Comparison of ENCODE assay signal across 17 cellular contexts in the genomic region with DNA sequence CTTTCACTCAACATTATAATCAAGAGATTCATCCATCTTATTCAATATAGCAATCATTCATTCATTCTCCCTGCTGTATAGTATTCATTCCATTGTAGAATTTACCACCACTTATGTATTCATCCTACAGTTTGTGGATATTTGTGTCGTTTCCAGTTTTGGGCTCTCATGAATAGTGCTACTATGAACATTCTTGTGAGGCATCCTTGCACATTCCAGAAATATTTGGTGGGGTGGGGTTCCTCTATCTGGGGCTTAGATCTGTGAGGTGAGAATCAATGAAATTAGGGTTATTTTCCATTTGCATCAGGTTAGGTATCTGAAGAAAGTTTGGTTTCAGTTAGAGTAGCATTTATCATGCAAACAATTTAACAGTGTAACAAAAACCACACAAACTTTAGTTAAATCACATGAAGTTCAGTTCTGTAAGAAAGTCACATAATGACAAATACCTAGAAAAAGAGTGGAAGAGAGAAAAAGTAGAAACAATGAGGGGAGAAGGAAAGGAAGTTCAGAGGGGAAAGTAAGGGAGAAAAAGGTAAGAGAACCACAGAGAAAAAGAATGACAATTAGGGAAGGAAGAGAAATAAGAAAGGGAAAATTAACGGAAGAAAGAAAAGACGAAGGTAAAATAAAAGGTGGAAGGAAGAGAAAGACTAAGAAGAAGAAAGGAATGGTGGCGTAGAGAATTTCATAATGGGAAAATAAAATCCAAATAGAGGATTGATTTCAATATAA. TPM values are rescaled to one million over a fixed set of nuclear protein-coding genes. Genes with fewer than 3 reads are reported as not detected.
DNase-seq lines count a peak whose midpoint lies in the region; ATAC-seq, FAIRE-seq and TF ChIP-seq lines count a peak whose summit lies in the region.
"Had no signal": no experiment of that assay in that cellular context is flagged by ENCODE, and none has a peak within 500 bp of the region (broad histone marks: within the 10 kb centered on the region; RNA-seq: fewer than 3 reads in every experiment).

No MANE protein-coding gene starts in this region.

- no peaks in the 10 kb centered on the region for H3K9me2 ChIP-seq in HCT116 (ENCODE audit: insufficient read depth)
- no peaks in the 10 kb centered on the region for H3K9me2 ChIP-seq in PC-3 (replicated peaks; ENCODE audit: low read length)

- ATAC-seq in HCT116 (peak; percentile 42; the same call in 1 of the 2 replicates), PC-3 (peak; percentile 31; the same call in 1 of the 2 replicates), HG03439 (IDR thresholded peaks at IDR 0.05; ENCODE audit: unreplicated experiment) (no peak), HG02759 (IDR thresholded peaks at IDR 0.05; ENCODE audit: unreplicated experiment) (no peak)
- ATAC-seq: A549 had no signal

- H3K36me3 ChIP-seq in HCT116 (ENCODE audit: control insufficient read depth in 1 of 2, insufficient read depth in 2 of 2, low read length in 2 of 2) (no peaks in the 10 kb centered on the region), PC-3 (ENCODE audit: low read depth, low read length) (no peaks in the 10 kb centered on the region), keratinocyte (ENCODE audit: control insufficient read depth in 2 of 2, extremely low read depth in 1 of 2, insufficient read depth in 2 of 2, low read length in 2 of 2) (no peaks in the 10 kb centered on the region)
- H3K36me3 ChIP-seq in effector memory CD4-positive, alpha-beta T cell (ENCODE audit: control insufficient read depth, insufficient read depth, low read length) = no peaks in the 10 kb centered on the region
- H3K36me3 ChIP-seq: BE2C had no signal

- H3K4me1 ChIP-seq in HCT116 (ENCODE audit: control insufficient read depth in 1 of 2, insufficient read depth in 2 of 2, low read length in 2 of 2) (peaks cover 3 to 7% of the 10 kb centered on the region in 2 experiments; a peak in 2 of 4 replicates), PC-3 (ENCODE audit: insufficient read depth, low read length) (peaks cover 10% of the 10 kb centered on the region), keratinocyte (ENCODE audit: control insufficient read depth, extremely low read depth, insufficient read depth, low read length) (no peaks in the 10 kb centered on the region)
- no peaks in the 10 kb centered on the region for H3K4me1 ChIP-seq in effector memory CD4-positive, alpha-beta T cell (ENCODE audit: control insufficient read depth, insufficient read depth, low read length, poor library complexity, severe bottlenecking)
- H3K4me1 ChIP-seq: A549 had no signal

- H3K9me1 ChIP-seq in keratinocyte (ENCODE audit: control insufficient read depth, extremely low read depth, insufficient read depth, low read length) = no peaks in the 10 kb centered on the region

- H3K4me3 ChIP-seq in HCT116 (replicated peaks in 1 of 2; ENCODE audit: low read depth in 1 of 2, low read length in 2 of 2) = no peak overlapping the region
- H3K4me3 ChIP-seq in PC-3 (ENCODE audit: low read length) = no peak overlapping the region
- H3K4me3 ChIP-seq in keratinocyte (ENCODE audit: control insufficient read depth in 2 of 3, extremely low read depth in 1 of 3, insufficient read depth in 2 of 3, low read depth in 1 of 3, low read length in 3 of 3) = no peak overlapping the region
- H3K4me3 ChIP-seq in effector memory CD4-positive, alpha-beta T cell (ENCODE audit: insufficient read depth, low read depth, low read length, poor library complexity, severe bottlenecking) = no peak overlapping the region
- H3K4me3 ChIP-seq: A549 had no signal

- no peak for TF ChIP-seq POLR2A in HCT116 (IDR thresholded peaks at IDR 0.05; ENCODE audit: borderline replicate concordance, extremely low read depth, insufficient read depth, insufficient read length)

- no peaks in the 10 kb centered on the region for H3K79me2 ChIP-seq in HCT116 (ENCODE audit: insufficient read depth, low read length)
- no peaks in the 10 kb centered on the region for H3K79me2 ChIP-seq in PC-3 (ENCODE audit: low read length)
- no peaks in the 10 kb centered on the region for H3K79me2 ChIP-seq in keratinocyte (ENCODE audit: control insufficient read depth, insufficient read depth, low read length)

- POLR2A ChIA-PET in HCT116 (lab: Charles Lee) (no interaction called here), PC-3 (lab: Charles Lee; ENCODE audit: unreplicated experiment) (no interaction called here)

- H3K27ac ChIP-seq in HCT116 (ENCODE audit: low read depth, low read length) = no peak overlapping the region
- no peak overlapping the region for H3K27ac ChIP-seq in PC-3 (ENCODE audit: low read length)
- no peak overlapping the region for H3K27ac ChIP-seq in keratinocyte (ENCODE audit: control insufficient read depth, insufficient read depth, low read length)
- no peak overlapping the region for H3K27ac ChIP-seq in effector memory CD4-positive, alpha-beta T cell (ENCODE audit: insufficient read depth, low read length, poor library complexity, severe bottlenecking)
- H3K27ac ChIP-seq: A549, C4-2B, KMS-11 had no signal

- TF ChIP-seq CTCF in HCT116 (IDR thresholded peaks at IDR 0.05 in 2 of 3, conservative IDR thresholded peaks at IDR 0.05 in 1 of 3; ENCODE audit: borderline replicate concordance in 1 of 3, insufficient read depth in 1 of 3, low read depth in 2 of 3, low read length in 2 of 3) (no peak), PC-3 (conservative IDR thresholded peaks at IDR 0.05; ENCODE audit: low read depth, low read length) (no peak), keratinocyte (optimal IDR thresholded peaks at IDR 0.05 in 1 of 3, IDR thresholded peaks at IDR 0.05 in 1 of 3, conservative IDR thresholded peaks at IDR 0.05 in 1 of 3; ENCODE audit: extremely low read depth in 1 of 3, insufficient read depth in 2 of 3, low read length in 3 of 3) (no peak)

- H3K9ac ChIP-seq in HCT116 (ENCODE audit: low read length) = no peak overlapping the region
- H3K9ac ChIP-seq in PC-3 (ENCODE audit: low read length) = no peak overlapping the region
- no peak overlapping the region for H3K9ac ChIP-seq in keratinocyte (ENCODE audit: control insufficient read depth, extremely low read depth, insufficient read depth, low read length)
- H3K9ac ChIP-seq: KMS-11 had no signal

- DNase-seq in HCT116 (ENCODE audit: low read depth, low spot score) (no peak), PC-3 (peak; percentile 52), keratinocyte (ENCODE audit: low read depth, low spot score) (no peak), urothelium cell line (ENCODE audit: low spot score) (peak; percentile 21)
- DNase-seq in effector memory CD4-positive, alpha-beta T cell = no peak
- DNase-seq: BE2C; CD4-positive, alpha-beta memory T cell; DMS79 treated with DMSO at 0.1 percent for 48 hours; GDM1 had no signal

- intact Hi-C loops in HCT116 (cut with micrococcal nuclease) (no loop called here), PC-3 (cut with micrococcal nuclease) (no loop called here)

- TF ChIP-seq RAD21 in HCT116 (IDR thresholded peaks at IDR 0.05; ENCODE audit: low read depth) = no peak

- H3K4me2 ChIP-seq in HCT116 (ENCODE audit: low read length) (0 out of 2 replicates have a peak overlapping the region, but pooled peaks have one; percentile 18), PC-3 (ENCODE audit: low read length) (0 out of 2 replicates have a peak overlapping the region, but pooled peaks have one; percentile 9), keratinocyte (ENCODE audit: control insufficient read depth, extremely low read depth, insufficient read depth, low read depth, low read length) (no peak overlapping the region)
- H3K4me2 ChIP-seq: A549, KMS-11 had no signal

- no peaks in the 10 kb centered on the region for H3F3A ChIP-seq in PC-3 (ENCODE audit: low read length, unreplicated experiment)

- no peaks in the 10 kb centered on the region for H3K27me3 ChIP-seq in HCT116 (ENCODE audit: insufficient read depth, low read length)
- no peaks in the 10 kb centered on the region for H3K27me3 ChIP-seq in PC-3 (ENCODE audit: low read length)
- no peaks in the 10 kb centered on the region for H3K27me3 ChIP-seq in keratinocyte (ENCODE audit: control insufficient read depth, extremely low read depth, insufficient read depth, low read length)
- H3K27me3 ChIP-seq in effector memory CD4-positive, alpha-beta T cell (replicated peaks; ENCODE audit: control insufficient read depth, insufficient read depth, low read length, poor library complexity, severe bottlenecking) = no peaks in the 10 kb centered on the region
- H3K27me3 ChIP-seq: BE2C had no signal

- no peaks in the 10 kb centered on the region for H4K20me1 ChIP-seq in HCT116 (ENCODE audit: insufficient read depth)
- no peaks in the 10 kb centered on the region for H4K20me1 ChIP-seq in PC-3 (ENCODE audit: low read length)
- H4K20me1 ChIP-seq in keratinocyte (ENCODE audit: control insufficient read depth, extremely low read depth, insufficient read depth, low read length) = no peaks in the 10 kb centered on the region

- RAD21 ChIA-PET in HCT116 (lab: Charles Lee; ENCODE audit: low non-redundant PET in 1 of 2, low total read pairs in 2 of 2, uncharacterized antibody in 2 of 2, unreplicated experiment in 2 of 2) = no interaction called here

- dilution Hi-C loops in keratinocyte (cut with MboI; ENCODE audit: extremely low pct_ligation_motif_present, low sequenced_read_pairs) = no loop called here

- no TSS peak for BruUV-seq in HCT116 (replicated peaks; lab: Mats Ljungman, UMichigan)
- no TSS peak for BruUV-seq in PC-3 (replicated peaks; lab: Mats Ljungman, UMichigan)

- CTCF ChIA-PET in HCT116 (lab: Charles Lee) (no interaction called here), PC-3 (lab: Charles Lee) (no interaction called here)

- no peaks in the 10 kb centered on the region for H3K9me3 ChIP-seq in HCT116 (ENCODE audit: control insufficient read depth in 1 of 2, insufficient read depth in 1 of 2, low read depth in 1 of 2, low read length in 2 of 2)
- H3K9me3 ChIP-seq in PC-3 (ENCODE audit: low read length) = no peaks in the 10 kb centered on the region
- no peaks in the 10 kb centered on the region for H3K9me3 ChIP-seq in keratinocyte (ENCODE audit: control insufficient read depth, low read depth, low read length)
- H3K9me3 ChIP-seq in effector memory CD4-positive, alpha-beta T cell (ENCODE audit: control insufficient read depth, low read length) = no peaks in the 10 kb centered on the region
- H3K9me3 ChIP-seq: A549, BE2C had no signal

- H2AFZ ChIP-seq in HCT116 (ENCODE audit: low read depth, low read length, poor library complexity, severe bottlenecking) (no peak overlapping the region), PC-3 (ENCODE audit: low read length) (0 out of 2 replicates have a peak overlapping the region, but pooled peaks have one; percentile 3), keratinocyte (ENCODE audit: control insufficient read depth, low read length) (no peak overlapping the region)

- FAIRE-seq in keratinocyte (lab: Jason Lieb, UNC) (peak; percentile 13), urothelium cell line (lab: Jason Lieb, UNC) (no peak)
- FAIRE-seq: A549, GM12892, H1 had no signal

RNA-seq across cellular contexts. Expression of gene CBLL1, which starts 25.3 kb away (rescaled TPM):
- 35.0 TPM for total RNA-seq in HCT116 (2021; ENCODE audit: unreplicated experiment)
- 19.0 and 27.5 TPM in 2 replicates for polyA plus RNA-seq in HCT116 (2012)
- 10.6 and 10.7 TPM in 2 replicates for total RNA-seq in PC-3 (2014; rRNA removed)
- 9.1 to 27.8 TPM (median 15.3 TPM) in 3 replicates for polyA plus RNA-seq in keratinocyte
- polyA plus RNA-seq in keratinocyte (2011; ENCODE audit: low read depth) = 41.9 TPM
- polyA plus RNA-seq in keratinocyte (2011; cell fraction: cytosol; rRNA removed) = 11.5 and 17.2 TPM in 2 replicates
- 21.6 and 26.2 TPM in 2 replicates for polyA plus RNA-seq in keratinocyte (2011; cell fraction: nucleus; rRNA removed)
- polyA plus RNA-seq in keratinocyte (2012; ENCODE audit: low replicate concordance) = 21.0 and 23.9 TPM in 2 replicates
- polyA minus RNA-seq in keratinocyte = 12.7 to 14.5 TPM (median 13.1 TPM) in 3 replicates
- polyA minus RNA-seq in keratinocyte (2011; cell fraction: cytosol; rRNA and poly(A)+ RNA removed) = 14.6 TPM
- polyA minus RNA-seq in keratinocyte (2011; cell fraction: nucleus; rRNA and poly(A)+ RNA removed) = 9.0 and 15.1 TPM in 2 replicates

RNA-seq across cellular contexts. Expression of gene SLC26A4, which starts 58.0 kb away (rescaled TPM):
- total RNA-seq in HCT116 (2021; ENCODE audit: unreplicated experiment) = 0.66 TPM
- 0.09 and 0.25 TPM in 2 replicates for polyA plus RNA-seq in HCT116 (2012)
- not detected in 2 replicates for total RNA-seq in PC-3 (2014; rRNA removed)
- polyA plus RNA-seq in keratinocyte = 0.14 to 0.26 TPM (median 0.15 TPM) in 3 replicates
- 1.2 TPM for polyA plus RNA-seq in keratinocyte (2011; ENCODE audit: low read depth)
- polyA plus RNA-seq in keratinocyte (2011; cell fraction: cytosol; rRNA removed) = 0.01 and 0.10 TPM in 2 replicates
- 0.28 and 0.35 TPM in 2 replicates for polyA plus RNA-seq in keratinocyte (2011; cell fraction: nucleus; rRNA removed)
- 0.21 and 0.28 TPM in 2 replicates for polyA plus RNA-seq in keratinocyte (2012; ENCODE audit: low replicate concordance)
- 0.10 to 0.32 TPM (median 0.16 TPM) in 3 replicates for polyA minus RNA-seq in keratinocyte
- polyA minus RNA-seq in keratinocyte (2011; cell fraction: cytosol; rRNA and poly(A)+ RNA removed) = not detected
- polyA minus RNA-seq in keratinocyte (2011; cell fraction: nucleus; rRNA and poly(A)+ RNA removed) = 0.32 and 0.62 TPM in 2 replicates
- total RNA-seq: CD4-positive, alpha-beta memory T cell had no signal
- polyA plus RNA-seq: CD4-positive, alpha-beta memory T cell; IgD-negative memory B cell had no signal

Comparison
In these comparisons a context has a peak if more than half of its experiments do, and no peak if none do; other contexts are left out.
1. ATAC-seq: peak in HCT116 (single experiment) and PC-3 (single experiment); none in HG03439 (single experiment) and HG02759 (single experiment).
2. DNase-seq: peak in PC-3 (single experiment) and urothelium cell line (single experiment); none in HCT116 (single experiment), keratinocyte (single experiment) and effector memory CD4-positive, alpha-beta T cell (0 of 3).